Comparison of ENCODE assay signal across 24 cellular contexts in the genomic region with DNA sequence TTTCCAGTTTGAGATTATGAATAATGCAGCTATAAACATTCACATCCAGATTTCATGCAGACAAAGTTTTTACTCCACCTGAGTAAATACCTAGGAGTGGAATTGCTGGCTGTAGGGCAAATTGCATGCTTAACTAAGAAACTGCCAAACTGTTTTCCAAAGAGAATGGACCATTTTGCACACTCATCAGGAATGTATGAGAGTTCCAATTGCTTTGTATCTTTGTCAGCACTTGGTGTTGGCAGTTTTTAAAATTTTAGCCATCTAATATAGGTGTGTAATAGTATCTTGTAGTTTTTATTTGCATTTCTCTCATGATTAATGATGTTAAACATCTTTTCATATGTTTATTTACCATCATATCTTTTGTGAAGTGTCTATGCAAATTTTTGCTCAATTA.
"Had no signal": no experiment of that assay in that cellular context is flagged by ENCODE, and none has a peak within 500 bp of the region (broad histone marks: within the 10 kb centered on the region; RNA-seq: fewer than 3 reads in every experiment).

No MANE protein-coding gene starts in this region.

- H3K27me3 ChIP-seq: hepatocyte, ovary, right atrium auricular region, stomach, testis, thyroid gland, transverse colon, upper lobe of right lung had no signal

- H3K4me1 Mint-ChIP-seq: mesothelial cell of epicardium had no signal

- H3K9me3 ChIP-seq: left ventricle myocardium inferior, ovary, right atrium auricular region, stomach, testis, thyroid gland, transverse colon, upper lobe of right lung had no signal

- H3K27me3 Mint-ChIP-seq: progenitor cell of endocrine pancreas; stimulated activated naive B cell treated with anti-CD40 and anti-IgM and Interleukin-4, amounts not matched to agents 10 μg/mL and 1 μg/mL and 100 μg/mL, for 72 hours had no signal

- H3K4me3 ChIP-seq: hepatocyte, left ventricle myocardium inferior, lung, ovary, right atrium auricular region, skin epidermis, stomach, testis, thyroid gland, transverse colon, upper lobe of right lung had no signal

- H3K36me3 ChIP-seq: left ventricle myocardium inferior, ovary, right atrium auricular region, stomach, thyroid gland, transverse colon, upper lobe of right lung had no signal

- H3K27ac Mint-ChIP-seq: mesothelial cell of epicardium; naive thymus-derived CD4-positive, alpha-beta T cell; natural killer cell treated with Interleukin-12 subunit alpha and Interleukin-12 subunit beta and Interleukin-15 and Interleukin-18, amount 100 ng/mL, for 72 hours; progenitor cell of endocrine pancreas; stimulated activated naive B cell treated with anti-CD40 and anti-IgM and Interleukin-4, amounts not matched to agents 10 μg/mL and 1 μg/mL and 100 μg/mL, for 72 hours had no signal

- ATAC-seq: naive thymus-derived CD4-positive, alpha-beta T cell; natural killer cell treated with Interleukin-12 subunit alpha and Interleukin-12 subunit beta and Interleukin-15 and Interleukin-18, amount 100 ng/mL, for 72 hours; sciatic nerve; stimulated activated naive B cell treated with anti-CD40 and anti-IgM and Interleukin-4, amounts not matched to agents 10 μg/mL and 1 μg/mL and 100 μg/mL, for 72 hours; stimulated activated naive CD8-positive, alpha-beta T cell treated with anti-CD3 and anti-CD28 coated beads, Interleukin-15, Interleukin-2, amounts not matched to agents 100 U/mL and 50 U/mL, for 24 hours; upper lobe of right lung had no signal

- H3K36me3 Mint-ChIP-seq: naive thymus-derived CD4-positive, alpha-beta T cell; natural killer cell treated with Interleukin-12 subunit alpha and Interleukin-12 subunit beta and Interleukin-15 and Interleukin-18, amount 100 ng/mL, for 72 hours had no signal

- H3K9me3 Mint-ChIP-seq: natural killer cell treated with Interleukin-12 subunit alpha and Interleukin-12 subunit beta and Interleukin-15 and Interleukin-18, amount 100 ng/mL, for 72 hours; stimulated activated naive B cell treated with anti-CD40 and anti-IgM and Interleukin-4, amounts not matched to agents 10 μg/mL and 1 μg/mL and 100 μg/mL, for 72 hours had no signal

- H2AFZ ChIP-seq: hepatocyte had no signal

- H3K4me3 Mint-ChIP-seq: mesothelial cell of epicardium; naive thymus-derived CD4-positive, alpha-beta T cell; natural killer cell treated with Interleukin-12 subunit alpha and Interleukin-12 subunit beta and Interleukin-15 and Interleukin-18, amount 100 ng/mL, for 72 hours; stimulated activated naive B cell treated with anti-CD40 and anti-IgM and Interleukin-4, amounts not matched to agents 10 μg/mL and 1 μg/mL and 100 μg/mL, for 72 hours had no signal

- H3K4me2 ChIP-seq: hepatocyte had no signal

- H3K27ac ChIP-seq: hepatocyte, left ventricle myocardium inferior, ovary, right atrium auricular region, skin epidermis, stomach, testis, thyroid gland, transverse colon, upper lobe of right lung had no signal

- DNase-seq: islet precursor cell; left ventricle myocardium inferior; mesendoderm; naive thymus-derived CD4-positive, alpha-beta T cell; ovary; stimulated activated CD4-positive, alpha-beta T cell treated with anti-CD3 and anti-CD28 coated beads, Interleukin-12 subunit alpha, Interleukin-12 subunit beta, amount 100 ng/mL, for 4 hours; stimulated activated CD4-positive, alpha-beta T cell treated with anti-CD3 and anti-CD28 coated beads, Interleukin-15, amount 100 ng/mL, for 24 hours; stimulated activated CD4-positive, alpha-beta T cell treated with anti-CD3 and anti-CD28 coated beads, Interleukin-2, amount 100 ng/mL, for 24 hours; stimulated activated CD4-positive, alpha-beta T cell treated with anti-CD3 and anti-CD28 coated beads, Interleukin-4, amount 100 ng/mL, for 1 hour; stimulated activated naive B cell treated with anti-CD40 and anti-IgM and Interleukin-4, amounts not matched to agents 10 μg/mL and 1 μg/mL and 100 μg/mL, for 72 hours; stimulated activated naive CD8-positive, alpha-beta T cell treated with anti-CD3 and anti-CD28 coated beads, Interleukin-15, Interleukin-2, amounts not matched to agents 100 U/mL and 50 U/mL, for 24 hours; stomach; testis; thyroid gland; transverse colon; upper lobe of right lung had no signal

- H3K79me2 ChIP-seq: hepatocyte had no signal

- H3K4me1 ChIP-seq: right atrium auricular region, testis, thyroid gland, upper lobe of right lung had no signal
